Comparison of ENCODE assay signal across 1 cellular context in genomic region chr6:16206595-16207037, GRCh38.
TF ChIP-seq lines count a peak whose summit lies in the region.

No MANE protein-coding gene starts in this region.

TF ChIP-seq in HepG2, 621 proteins besides CTCF, POLR2A, EP300 and RAD21 (continued from another document):
- TF ChIP-seq ELK4 (CRISPR knock-in tag; IDR thresholded peaks at IDR 0.05; ENCODE audit: borderline replicate concordance) (no peak), SP1 (IDR thresholded peaks at IDR 0.05) (no peak), SP1 (CRISPR knock-in tag; IDR thresholded peaks at IDR 0.05) (no peak), ZNF292 (CRISPR knock-in tag; IDR thresholded peaks at IDR 0.05; ENCODE audit: borderline replicate concordance, low read depth) (no peak), ZNF614 (CRISPR knock-in tag; IDR thresholded peaks at IDR 0.05; ENCODE audit: borderline replicate concordance) (no peak), ETV5 (CRISPR knock-in tag; IDR thresholded peaks at IDR 0.05; ENCODE audit: borderline replicate concordance) (peak; percentile 60; the same call in 1 of the 2 replicates), ARID2 (CRISPR knock-in tag; IDR thresholded peaks at IDR 0.05; ENCODE audit: borderline replicate concordance) (no peak), NR2F1 (CRISPR knock-in tag; IDR thresholded peaks at IDR 0.05) (no peak), HOMEZ (CRISPR knock-in tag; IDR thresholded peaks at IDR 0.05; ENCODE audit: low read depth) (0 out of 2 replicates have a peak, but pooled peaks have one; percentile 15), HIVEP1 (CRISPR knock-in tag; IDR thresholded peaks at IDR 0.05) (no peak), ZBTB43 (CRISPR knock-in tag; conservative IDR thresholded peaks at IDR 0.05) (no peak), SMARCE1 (IDR thresholded peaks at IDR 0.05; ENCODE audit: borderline replicate concordance) (no peak), ZGPAT (CRISPR knock-in tag; IDR thresholded peaks at IDR 0.05) (0 out of 2 replicates have a peak, but pooled peaks have one; percentile 19), TARDBP (CRISPR knock-in tag; IDR thresholded peaks at IDR 0.05) (no peak)
